23 cellular contexts compared by ENCODE assay signal in genomic region chr1:216523043-216523442, GRCh38.
"Had no signal": no experiment of that assay in that cellular context is flagged by ENCODE, and none has a peak within 500 bp of the region (broad histone marks: within the 10 kb centered on the region; RNA-seq: fewer than 3 reads in every experiment).

No MANE protein-coding gene starts in this region.

- H3K9me3 ChIP-seq: gastrocnemius medialis, left lung, mucosa of descending colon, neutrophil, pancreas, right lobe of liver, suprapubic skin, transverse colon, upper lobe of right lung, uterus had no signal

- H3K4me3 ChIP-seq: gastrocnemius medialis, left lung, mucosa of descending colon, pancreas, right lobe of liver, suprapubic skin, transverse colon, upper lobe of right lung, uterus had no signal

- H3K27ac ChIP-seq: gastrocnemius medialis, left lung, neutrophil, pancreas, right lobe of liver, suprapubic skin, transverse colon, upper lobe of right lung, uterus had no signal

- DNase-seq: cortex of kidney; effector memory CD8-positive, alpha-beta T cell; gastrocnemius medialis; head of caudate nucleus; left cardiac atrium; left lung; mucosa of descending colon; naive B cell; pancreas; right lobe of liver; small intestine; stimulated activated CD4-positive, alpha-beta T cell treated with anti-CD3 and anti-CD28 coated beads, Interleukin-15, amount 100 ng/mL, for 24 hours; stimulated activated CD4-positive, alpha-beta T cell treated with anti-CD3 and anti-CD28 coated beads, Interleukin-2, amount 100 ng/mL, for 48 hours; stimulated activated naive CD4-positive, alpha-beta T cell; stimulated activated naive CD8-positive, alpha-beta T cell treated with anti-CD3 and anti-CD28 coated beads, Interleukin-15, amount 100 ng/mL, for 72 hours; transverse colon; upper lobe of right lung; uterus had no signal

- ATAC-seq: effector memory CD8-positive, alpha-beta T cell; gastrocnemius medialis; left cardiac atrium; mucosa of descending colon; natural killer cell treated with Interleukin-12 subunit alpha and Interleukin-12 subunit beta and Interleukin-15 and Interleukin-18, amount 100 ng/mL, for 72 hours; stimulated activated naive CD8-positive, alpha-beta T cell treated with anti-CD3 and anti-CD28 coated beads, Interleukin-15, amount 100 ng/mL, for 72 hours; upper lobe of right lung had no signal

- H3K4me1 ChIP-seq: pancreas, right lobe of liver, suprapubic skin, transverse colon, upper lobe of right lung, uterus had no signal

- H3K27me3 ChIP-seq: gastrocnemius medialis, left lung, neutrophil, pancreas, right lobe of liver, suprapubic skin, transverse colon, upper lobe of right lung, uterus had no signal

- H3K4me3 Mint-ChIP-seq: effector memory CD8-positive, alpha-beta T cell; mesothelial cell of epicardium; natural killer cell treated with Interleukin-12 subunit alpha and Interleukin-12 subunit beta and Interleukin-15 and Interleukin-18, amount 100 ng/mL, for 72 hours; neural crest cell; stimulated activated naive CD8-positive, alpha-beta T cell treated with anti-CD3 and anti-CD28 coated beads, Interleukin-15, amount 100 ng/mL, for 72 hours had no signal

- H3K27ac Mint-ChIP-seq: effector memory CD8-positive, alpha-beta T cell; mesothelial cell of epicardium; naive B cell; natural killer cell treated with Interleukin-12 subunit alpha and Interleukin-12 subunit beta and Interleukin-15 and Interleukin-18, amount 100 ng/mL, for 72 hours; stimulated activated naive CD8-positive, alpha-beta T cell treated with anti-CD3 and anti-CD28 coated beads, Interleukin-15, amount 100 ng/mL, for 72 hours had no signal

- H3K36me3 ChIP-seq: gastrocnemius medialis, left lung, neutrophil, pancreas, right lobe of liver, suprapubic skin, transverse colon, upper lobe of right lung, uterus had no signal

- H3K36me3 Mint-ChIP-seq: natural killer cell treated with Interleukin-12 subunit alpha and Interleukin-12 subunit beta and Interleukin-15 and Interleukin-18, amount 100 ng/mL, for 72 hours had no signal

- H3K4me1 Mint-ChIP-seq: stimulated activated naive CD8-positive, alpha-beta T cell treated with anti-CD3 and anti-CD28 coated beads, Interleukin-15, amount 100 ng/mL, for 72 hours had no signal

- H3K27me3 Mint-ChIP-seq: effector memory CD8-positive, alpha-beta T cell; naive B cell; natural killer cell treated with Interleukin-12 subunit alpha and Interleukin-12 subunit beta and Interleukin-15 and Interleukin-18, amount 100 ng/mL, for 72 hours; stimulated activated naive CD8-positive, alpha-beta T cell treated with anti-CD3 and anti-CD28 coated beads, Interleukin-15, amount 100 ng/mL, for 72 hours had no signal
